In genomic region chr17:70184770-70185169, GRCh38 we compare ENCODE assay signal across 16 cellular contexts. TPM values are rescaled to one million over a fixed set of nuclear protein-coding genes. Genes with fewer than 3 reads are reported as not detected.
DNase-seq lines count a peak whose midpoint lies in the region; ATAC-seq and TF ChIP-seq lines count a peak whose summit lies in the region.
"Had no signal": no experiment of that assay in that cellular context is flagged by ENCODE, and none has a peak within 500 bp of the region (broad histone marks: within the 10 kb centered on the region; RNA-seq: fewer than 3 reads in every experiment).

No MANE protein-coding gene starts in this region.

- no peak overlapping the region for H3K27ac ChIP-seq in PC-3 (ENCODE audit: low read length)
- H3K27ac ChIP-seq: pancreas had no signal

- H3K9me3 ChIP-seq in PC-3 (ENCODE audit: low read length) = no peaks in the 10 kb centered on the region
- H3K9me3 ChIP-seq: pancreas had no signal

- no peaks in the 10 kb centered on the region for H4K20me1 ChIP-seq in PC-3 (ENCODE audit: low read length)

- TF ChIP-seq CTCF in AG09309 (IDR thresholded peaks at IDR 0.05; ENCODE audit: control insufficient read depth, insufficient read depth, low read depth, low read length, missing control alignments) (no peak), PC-3 (conservative IDR thresholded peaks at IDR 0.05; ENCODE audit: low read depth, low read length) (no peak), epithelial cell of esophagus (IDR thresholded peaks at IDR 0.05; ENCODE audit: insufficient read depth, low read depth, low read length, missing control alignments) (no peak), mesothelial cell of epicardium (IDR thresholded peaks at IDR 0.05; ENCODE audit: unreplicated experiment) (no peak)

- peaks cover 27% of the 10 kb centered on the region for H3K4me1 Mint-ChIP-seq in mesothelial cell of epicardium

- peaks cover 23% of the 10 kb centered on the region for H3K4me1 ChIP-seq in PC-3 (ENCODE audit: insufficient read depth, low read length)
- H3K4me1 ChIP-seq: pancreas had no signal

- peaks cover 9% of the 10 kb centered on the region for H3K36me3 Mint-ChIP-seq in mesothelial cell of epicardium
- H3K36me3 Mint-ChIP-seq: brain had no signal

- H3F3A ChIP-seq in PC-3 (ENCODE audit: low read length, unreplicated experiment) = no peaks in the 10 kb centered on the region

- H3K27me3 Mint-ChIP-seq in mesothelial cell of epicardium (ENCODE audit: low read depth) = no peaks in the 10 kb centered on the region
- H3K27me3 Mint-ChIP-seq: brain had no signal

- H3K27ac Mint-ChIP-seq in mesothelial cell of epicardium = peak overlapping the region; percentile 8
- H3K27ac Mint-ChIP-seq: brain had no signal

- H3K4me3 ChIP-seq in AG09309 (ENCODE audit: control insufficient read depth, low read depth, low read length) (no peak overlapping the region), PC-3 (ENCODE audit: low read length) (peak overlapping the region; percentile 36; the same call in 1 of the 2 replicates), epithelial cell of esophagus (ENCODE audit: low read length) (no peak overlapping the region)
- H3K4me3 ChIP-seq: K562, pancreas had no signal

- no peaks in the 10 kb centered on the region for H3K27me3 ChIP-seq in PC-3 (ENCODE audit: low read length)
- H3K27me3 ChIP-seq: pancreas had no signal

- DNase-seq in AG09309 (ENCODE audit: low read depth) (peak; percentile 4), PC-3 (peak; percentile 88), epithelial cell of esophagus (ENCODE audit: low read depth) (peak; percentile 89), mesothelial cell of epicardium (ENCODE audit: low spot score in 2 of 2, unreplicated experiment in 2 of 2) (no peak), NCI-H774 (lab: John Stamatoyannopoulos, UW) (no peak), KG1 (lab: John Stamatoyannopoulos, UW) (no peak)
- DNase-seq: DMS79 treated with DMSO at 0.1 percent for 48 hours, mesendoderm, NCI-H146, NCI-H524, pancreas, trophoblast cell had no signal

- no peaks in the 10 kb centered on the region for H3K9me2 ChIP-seq in PC-3 (replicated peaks; ENCODE audit: low read length)

- no peak overlapping the region for H3K4me3 Mint-ChIP-seq in mesothelial cell of epicardium
- H3K4me3 Mint-ChIP-seq: brain had no signal

- H3K9ac ChIP-seq in PC-3 (ENCODE audit: low read length) = no peak overlapping the region

- POLR2A ChIA-PET in PC-3 (lab: Charles Lee; ENCODE audit: unreplicated experiment) = no interaction called here

- peaks cover 10% of the 10 kb centered on the region for H3K9me3 Mint-ChIP-seq in mesothelial cell of epicardium

- H3K36me3 ChIP-seq in PC-3 (ENCODE audit: low read depth, low read length) = no peaks in the 10 kb centered on the region
- H3K36me3 ChIP-seq: pancreas had no signal

- no TSS peak for BruUV-seq in PC-3 (replicated peaks; lab: Mats Ljungman, UMichigan)

- H2AFZ ChIP-seq in PC-3 (ENCODE audit: low read length) = 0 out of 2 replicates have a peak overlapping the region, but pooled peaks have one; percentile 19

- intact Hi-C loops in PC-3 (cut with micrococcal nuclease) = loop anchor here (5.0 kb wide), 2 partner anchors 223 to 438 kb away; no protein-coding TSS in a partner anchor

- H3K4me2 ChIP-seq in PC-3 (ENCODE audit: low read length) = peak overlapping the region; percentile 76

- CTCF ChIA-PET in PC-3 (lab: Charles Lee) = no interaction called here

- peak; percentile 89 for ATAC-seq in PC-3
- ATAC-seq in HG03460 (IDR thresholded peaks at IDR 0.05; ENCODE audit: unreplicated experiment) = no peak
- no peak for ATAC-seq in GM21717 (IDR thresholded peaks at IDR 0.05; ENCODE audit: unreplicated experiment)
- ATAC-seq: K562, pancreas had no signal

- H3K79me2 ChIP-seq in PC-3 (ENCODE audit: low read length) = no peaks in the 10 kb centered on the region

RNA-seq across cellular contexts. Expression of gene KCNJ2, which starts 15.4 kb away (rescaled TPM):
- total RNA-seq in PC-3 (2014; rRNA removed) (0.36 TPM in 1 of 2 replicates, not detected in the other), mesothelial cell of epicardium (22.8 to 28.4 TPM (median 26.8 TPM) in 3 replicates)
- total RNA-seq: K562 had no signal

Comparison
In these comparisons a context has a peak if more than half of its experiments do, and no peak if none do; other contexts are left out.
1. DNase-seq: peak in AG09309 (single experiment), PC-3 (single experiment) and epithelial cell of esophagus (single experiment); none in mesothelial cell of epicardium (0 of 2), NCI-H774 (single experiment) and KG1 (single experiment).
2. RNA of gene KCNJ2, which starts 15.4 kb away (total RNA-seq): 22.8 to 28.4 TPM in mesothelial cell of epicardium; 0.36 TPM in PC-3; every median in the first group is over 10 times any median in the second.